ENCODE assay signal across 21 cellular contexts in genomic region chr15:49688135-49688790, GRCh38.
"Had no signal": no experiment of that assay in that cellular context is flagged by ENCODE, and none has a peak within 500 bp of the region (broad histone marks: within the 10 kb centered on the region; RNA-seq: fewer than 3 reads in every experiment).

No MANE protein-coding gene starts in this region.

- H3K27me3 ChIP-seq: esophagus squamous epithelium, neutrophil, tibial nerve had no signal

- H2AFZ ChIP-seq: parathyroid adenoma had no signal

- H3K4me1 ChIP-seq: esophagus squamous epithelium, parathyroid adenoma, tibial nerve had no signal

- H3K4me3 ChIP-seq: esophagus squamous epithelium, tibial nerve had no signal

- H3K4me3 Mint-ChIP-seq: activated B cell treated with CpG ODN at 0.5 μM for 24 hours; activated CD4-positive, alpha-beta memory T cell treated with anti-CD3 and anti-CD28 coated beads, Interleukin-2, amount 10 ng/mL, durations not matched to agents 7 days and 5 days; activated naive CD8-positive, alpha-beta T cell treated with anti-CD3 and anti-CD28 coated beads, Interleukin-2, amount 10 ng/mL, durations not matched to agents 7 days and 5 days; activated T-helper 17 cell treated with anti-CD3 and anti-CD28 coated beads, Interleukin-2, amount 50 U/mL, for 72 hours; naive thymus-derived CD4-positive, alpha-beta T cell; T-helper 2 cell treated with Interferon-gamma antibody and Interleukin-4, amounts not matched to agents 5 μg/mL and 100 μg/mL, for 36 hours had no signal

- H3K9me3 ChIP-seq: esophagus squamous epithelium, neutrophil, tibial nerve had no signal

- H3K27ac ChIP-seq: esophagus squamous epithelium, neutrophil, parathyroid adenoma, tibial nerve had no signal

- H3K36me3 Mint-ChIP-seq: activated naive CD8-positive, alpha-beta T cell treated with anti-CD3 and anti-CD28 coated beads, Interleukin-2, amount 10 ng/mL, durations not matched to agents 7 days and 5 days; naive thymus-derived CD4-positive, alpha-beta T cell had no signal

- H3K79me2 ChIP-seq: parathyroid adenoma had no signal

- H3K9me3 Mint-ChIP-seq: activated B cell treated with CpG ODN at 0.5 μM for 24 hours; activated CD4-positive, alpha-beta memory T cell treated with anti-CD3 and anti-CD28 coated beads, Interleukin-2, amount 10 ng/mL, durations not matched to agents 7 days and 5 days; activated naive CD8-positive, alpha-beta T cell treated with anti-CD3 and anti-CD28 coated beads, Interleukin-2, amount 10 ng/mL, durations not matched to agents 7 days and 5 days; activated T-helper 17 cell treated with anti-CD3 and anti-CD28 coated beads, Interleukin-2, amount 50 U/mL, for 72 hours; naive thymus-derived CD4-positive, alpha-beta T cell; T-helper 2 cell treated with Interferon-gamma antibody and Interleukin-4, amounts not matched to agents 5 μg/mL and 100 μg/mL, for 36 hours had no signal

- H3K27ac Mint-ChIP-seq: activated B cell treated with CpG ODN at 0.5 μM for 24 hours; activated CD4-positive, alpha-beta memory T cell treated with anti-CD3 and anti-CD28 coated beads, Interleukin-2, amount 10 ng/mL, durations not matched to agents 7 days and 5 days; activated naive CD8-positive, alpha-beta T cell treated with anti-CD3 and anti-CD28 coated beads, Interleukin-2, amount 10 ng/mL, durations not matched to agents 7 days and 5 days; activated T-helper 17 cell treated with anti-CD3 and anti-CD28 coated beads, Interleukin-2, amount 50 U/mL, for 72 hours; naive thymus-derived CD4-positive, alpha-beta T cell; T-helper 2 cell treated with Interferon-gamma antibody and Interleukin-4, amounts not matched to agents 5 μg/mL and 100 μg/mL, for 36 hours had no signal

- H3K27me3 Mint-ChIP-seq: activated B cell treated with CpG ODN at 0.5 μM for 24 hours; activated T-helper 17 cell treated with anti-CD3 and anti-CD28 coated beads, Interleukin-2, amount 50 U/mL, for 72 hours had no signal

- DNase-seq: activated B cell treated with CpG ODN at 0.5 μM for 24 hours; activated CD4-positive, alpha-beta memory T cell treated with anti-CD3 and anti-CD28 coated beads, Interleukin-2, amount 10 ng/mL, durations not matched to agents 7 days and 5 days; activated CD4-positive, alpha-beta T cell treated with anti-CD3 and anti-CD28 coated beads for 48 hours; activated naive CD4-positive, alpha-beta T cell; activated naive CD8-positive, alpha-beta T cell treated with anti-CD3 and anti-CD28 coated beads, Interleukin-2, amount 10 ng/mL, durations not matched to agents 7 days and 5 days; activated T-cell treated with anti-CD3 and anti-CD28 coated beads, Interleukin-2, amount 50 U/mL, for 1 hour; dermis blood vessel endothelial cell; effector memory CD4-positive, alpha-beta T cell; esophagus squamous epithelium; mesenchymal stem cell; naive thymus-derived CD4-positive, alpha-beta T cell; stimulated activated CD4-positive, alpha-beta T cell treated with anti-CD3 and anti-CD28 coated beads, Interleukin-12 subunit alpha, Interleukin-12 subunit beta, amount 100 ng/mL, for 4 hours; stimulated activated CD4-positive, alpha-beta T cell treated with anti-CD3 and anti-CD28 coated beads, Interleukin-1b, Interleukin-23, amount 100 ng/mL, for 48 hours; stimulated activated CD8-positive, alpha-beta memory T cell treated with anti-CD3 and anti-CD28 coated beads, Interleukin-4, amount 100 ng/mL, for 48 hours; stimulated activated naive CD8-positive, alpha-beta T cell treated with anti-CD3 and anti-CD28 coated beads, Interleukin-15, Interleukin-2, amounts not matched to agents 100 U/mL and 50 U/mL, for 24 hours; substantia nigra had no signal

- ATAC-seq: activated T-helper 17 cell treated with anti-CD3 and anti-CD28 coated beads, Interleukin-2, amount 50 U/mL, for 72 hours; naive thymus-derived CD4-positive, alpha-beta T cell; stimulated activated naive CD8-positive, alpha-beta T cell treated with anti-CD3 and anti-CD28 coated beads, Interleukin-15, Interleukin-2, amounts not matched to agents 100 U/mL and 50 U/mL, for 24 hours had no signal

- H3K36me3 ChIP-seq: esophagus squamous epithelium, neutrophil, tibial nerve had no signal

- H3K9ac ChIP-seq: parathyroid adenoma had no signal

- H3K4me1 Mint-ChIP-seq: activated B cell treated with CpG ODN at 0.5 μM for 24 hours; activated CD4-positive, alpha-beta memory T cell treated with anti-CD3 and anti-CD28 coated beads, Interleukin-2, amount 10 ng/mL, durations not matched to agents 7 days and 5 days; activated naive CD8-positive, alpha-beta T cell treated with anti-CD3 and anti-CD28 coated beads, Interleukin-2, amount 10 ng/mL, durations not matched to agents 7 days and 5 days; activated T-helper 17 cell treated with anti-CD3 and anti-CD28 coated beads, Interleukin-2, amount 50 U/mL, for 72 hours; naive thymus-derived CD4-positive, alpha-beta T cell had no signal
